In genomic region chr18:59454909-59455727, GRCh38 we compare ENCODE assay signal across 20 cellular contexts.
A peak's percentile ranks its signal among the peaks of the same experiment; 100 is the strongest.
DNase-seq lines count a peak whose midpoint lies in the region; ATAC-seq, FAIRE-seq and TF ChIP-seq lines count a peak whose summit lies in the region.
"Had no signal": no experiment of that assay in that cellular context is flagged by ENCODE, and none has a peak within 500 bp of the region (broad histone marks: within the 10 kb centered on the region; RNA-seq: fewer than 3 reads in every experiment).

No MANE protein-coding gene starts in this region.

- intact Hi-C loops in left ventricle myocardium inferior (cut with micrococcal nuclease): loop anchor here (10.0 kb wide), 1 partner anchor 240 kb away; the partner anchor contains the start of gene CCBE1

- H3F3A ChIP-seq in neural progenitor cell (ENCODE audit: low read depth): no peaks in the 10 kb centered on the region

- no peaks in the 10 kb centered on the region for H3K79me2 ChIP-seq in neural progenitor cell (ENCODE audit: low read depth)

- no peaks in the 10 kb centered on the region for H3K36me3 Mint-ChIP-seq in neural progenitor cell
- H3K36me3 Mint-ChIP-seq: activated naive CD8-positive, alpha-beta T cell treated with anti-CD3 and anti-CD28 coated beads, Interleukin-2, amount 10 ng/mL, durations not matched to agents 7 days and 5 days; naive B cell had no signal

- H3K27me3 Mint-ChIP-seq in neural progenitor cell (ENCODE audit: insufficient read depth, low read depth): peaks cover 19% of the 10 kb centered on the region

- no peaks in the 10 kb centered on the region for H4K20me1 ChIP-seq in neural progenitor cell (ENCODE audit: low read depth)

- H3K27ac ChIP-seq in left ventricle myocardium inferior (replicated peaks) (peak overlapping the region; percentile 3), neural progenitor cell (no peak overlapping the region)
- H3K27ac ChIP-seq: C4-2B, pancreas, Peyer's patch had no signal

- no peak overlapping the region for H3K4me2 ChIP-seq in neural progenitor cell

- peak; percentile 19 for DNase-seq in G401 (ENCODE audit: low spot score)
- peak; percentile 10 for DNase-seq in NCI-H82 treated with DMSO at 0.1 percent for 48 hours (lab: John Stamatoyannopoulos, UW; ENCODE audit: unreplicated experiment)
- peak; percentile 35 for DNase-seq in left ventricle myocardium inferior
- peak; percentile 35 for DNase-seq in neural progenitor cell (ENCODE audit: low spot score)
- no peak for DNase-seq in H54 (ENCODE audit: insufficient read length, low spot score)
- DNase-seq in stimulated activated naive CD8-positive, alpha-beta T cell treated with anti-CD3 and anti-CD28 coated beads, Interleukin-15, Interleukin-2, amounts not matched to agents 100 U/mL and 50 U/mL, for 24 hours: no peak
- DNase-seq: activated naive CD8-positive, alpha-beta T cell treated with anti-CD3 and anti-CD28 coated beads, Interleukin-2, amount 10 ng/mL, durations not matched to agents 7 days and 5 days; DMS 273 treated with DMSO at 0.1 percent for 48 hours; effector CD4-positive, alpha-beta T cell; foreskin melanocyte; naive B cell; NCI-H446; pancreas; Peyer's patch had no signal

- no peak for TF ChIP-seq POLR2A in H54 (IDR thresholded peaks at IDR 0.05; ENCODE audit: low read depth, low read length)

- TF ChIP-seq CTCF in left ventricle myocardium inferior (IDR thresholded peaks at IDR 0.05; ENCODE audit: borderline replicate concordance): no peak
- TF ChIP-seq CTCF in neural progenitor cell (IDR thresholded peaks at IDR 0.05): no peak

- in situ Hi-C loops in G401 (cut with HindIII; ENCODE audit: low sequenced_read_pairs): no loop called here

- no peak overlapping the region for H2AFZ ChIP-seq in neural progenitor cell (replicated peaks)

- H3K9ac ChIP-seq in neural progenitor cell: no peak overlapping the region

- H3K4me3 ChIP-seq in left ventricle myocardium inferior: no peak overlapping the region
- no peak overlapping the region for H3K4me3 ChIP-seq in neural progenitor cell
- H3K4me3 ChIP-seq: pancreas, Peyer's patch, sigmoid colon had no signal

- no peaks in the 10 kb centered on the region for H3K9me3 ChIP-seq in left ventricle myocardium inferior (replicated peaks)
- H3K9me3 ChIP-seq in neural progenitor cell (ENCODE audit: low read depth): no peaks in the 10 kb centered on the region
- H3K9me3 ChIP-seq: pancreas, Peyer's patch, sigmoid colon had no signal

- FAIRE-seq in H54 (lab: Jason Lieb, UNC): no peak
- FAIRE-seq: pancreas had no signal

- no peak overlapping the region for H3K4me3 Mint-ChIP-seq in neural progenitor cell
- H3K4me3 Mint-ChIP-seq: activated naive CD8-positive, alpha-beta T cell treated with anti-CD3 and anti-CD28 coated beads, Interleukin-2, amount 10 ng/mL, durations not matched to agents 7 days and 5 days; activated T-helper 17 cell treated with anti-CD3 and anti-CD28 coated beads, Interleukin-2, amount 50 U/mL, for 72 hours; naive B cell; T-helper 2 cell treated with Interferon-gamma antibody and Interleukin-4, amounts not matched to agents 5 μg/mL and 100 μg/mL, for 36 hours had no signal

- peaks cover 33% of the 10 kb centered on the region for H3K4me1 Mint-ChIP-seq in neural progenitor cell
- H3K4me1 Mint-ChIP-seq: activated naive CD8-positive, alpha-beta T cell treated with anti-CD3 and anti-CD28 coated beads, Interleukin-2, amount 10 ng/mL, durations not matched to agents 7 days and 5 days; activated T-helper 17 cell treated with anti-CD3 and anti-CD28 coated beads, Interleukin-2, amount 50 U/mL, for 72 hours; naive B cell had no signal

- no peaks in the 10 kb centered on the region for H3K9me3 Mint-ChIP-seq in neural progenitor cell
- H3K9me3 Mint-ChIP-seq: activated naive CD8-positive, alpha-beta T cell treated with anti-CD3 and anti-CD28 coated beads, Interleukin-2, amount 10 ng/mL, durations not matched to agents 7 days and 5 days; activated T-helper 17 cell treated with anti-CD3 and anti-CD28 coated beads, Interleukin-2, amount 50 U/mL, for 72 hours; naive B cell; T-helper 2 cell treated with Interferon-gamma antibody and Interleukin-4, amounts not matched to agents 5 μg/mL and 100 μg/mL, for 36 hours had no signal

- H3K4me1 ChIP-seq in left ventricle myocardium inferior: peaks cover 15% of the 10 kb centered on the region
- peaks cover 6% of the 10 kb centered on the region for H3K4me1 ChIP-seq in neural progenitor cell
- H3K4me1 ChIP-seq: Peyer's patch had no signal

- H3K27ac Mint-ChIP-seq in neural progenitor cell: peak overlapping the region; percentile 84
- H3K27ac Mint-ChIP-seq: activated naive CD8-positive, alpha-beta T cell treated with anti-CD3 and anti-CD28 coated beads, Interleukin-2, amount 10 ng/mL, durations not matched to agents 7 days and 5 days; activated T-helper 17 cell treated with anti-CD3 and anti-CD28 coated beads, Interleukin-2, amount 50 U/mL, for 72 hours; naive B cell; T-helper 2 cell treated with Interferon-gamma antibody and Interleukin-4, amounts not matched to agents 5 μg/mL and 100 μg/mL, for 36 hours had no signal

- H3K36me3 ChIP-seq in left ventricle myocardium inferior (no peaks in the 10 kb centered on the region), neural progenitor cell (no peaks in the 10 kb centered on the region)
- H3K36me3 ChIP-seq: pancreas, Peyer's patch had no signal

- no peaks in the 10 kb centered on the region for H3K27me3 ChIP-seq in left ventricle myocardium inferior (ENCODE audit: low read depth)
- no peaks in the 10 kb centered on the region for H3K27me3 ChIP-seq in neural progenitor cell
- H3K27me3 ChIP-seq: pancreas, Peyer's patch, sigmoid colon had no signal

- ATAC-seq in GM19328 (IDR thresholded peaks at IDR 0.05; ENCODE audit: unreplicated experiment) (no peak), HG03135 (IDR thresholded peaks at IDR 0.05; ENCODE audit: unreplicated experiment) (no peak)
- ATAC-seq in stimulated activated naive CD8-positive, alpha-beta T cell treated with anti-CD3 and anti-CD28 coated beads, Interleukin-15, Interleukin-2, amounts not matched to agents 100 U/mL and 50 U/mL, for 24 hours: no peak
- ATAC-seq: activated T-helper 17 cell treated with anti-CD3 and anti-CD28 coated beads, Interleukin-2, amount 50 U/mL, for 72 hours; pancreas had no signal

Comparison
In these comparisons a context has a peak if more than half of its experiments do, and no peak if none do; other contexts are left out.
1. DNase-seq: peak in G401 (single experiment), NCI-H82 treated with DMSO at 0.1 percent for 48 hours (single experiment), left ventricle myocardium inferior (single experiment) and neural progenitor cell (single experiment); none in H54 (single experiment) and stimulated activated naive CD8-positive, alpha-beta T cell treated with anti-CD3 and anti-CD28 coated beads, Interleukin-15, Interleukin-2, amounts not matched to agents 100 U/mL and 50 U/mL, for 24 hours (single experiment).